16 cellular contexts compared by ENCODE assay signal in the genomic region with DNA sequence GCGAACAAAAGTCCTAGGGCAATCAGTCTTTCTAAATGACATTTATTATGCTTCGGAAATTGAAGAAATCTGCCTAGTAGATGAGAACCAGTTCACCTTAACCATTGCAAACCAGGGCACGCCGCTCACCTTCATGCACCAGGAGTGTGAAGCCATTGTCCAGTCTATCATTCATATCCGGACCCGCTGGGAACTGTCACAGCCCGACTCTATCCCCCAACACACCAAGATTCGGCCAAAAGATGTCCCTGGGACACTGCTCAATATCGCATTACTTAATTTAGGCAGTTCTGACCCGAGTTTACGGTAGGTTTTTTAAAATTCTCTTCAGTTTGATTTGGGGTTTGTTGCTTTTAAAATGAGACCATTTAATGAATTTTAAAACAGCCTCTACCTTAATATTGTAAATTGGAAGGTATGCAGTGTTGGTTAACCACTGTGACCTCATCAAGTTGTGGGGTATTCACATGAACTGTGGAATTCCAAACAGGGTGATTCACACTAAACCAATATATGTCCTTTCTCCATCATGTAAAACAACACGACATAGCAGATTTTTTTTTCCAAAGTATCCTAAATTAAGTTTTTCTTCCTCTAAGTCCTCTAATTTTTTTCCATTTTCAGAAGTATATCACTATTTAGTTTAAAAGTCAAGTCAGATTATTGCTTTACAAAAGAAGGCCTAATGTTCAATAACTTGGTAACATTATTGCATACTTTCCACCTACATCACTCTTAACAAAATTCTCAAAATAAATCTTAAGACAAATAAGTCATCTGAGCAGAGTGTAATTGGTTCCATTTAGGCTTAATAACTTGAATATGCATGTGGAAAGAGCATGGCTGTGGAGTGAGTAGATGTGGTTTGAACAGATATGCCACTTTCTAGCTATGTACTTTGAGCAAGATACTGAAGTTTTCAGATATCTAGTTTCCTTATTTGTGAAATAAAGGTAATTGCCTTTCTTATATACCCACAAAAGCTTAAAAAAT. TPM values are rescaled to one million over a fixed set of nuclear protein-coding genes. Genes with fewer than 3 reads are reported as not detected.
DNase-seq lines count a peak whose midpoint lies in the region; ATAC-seq, FAIRE-seq and TF ChIP-seq lines count a peak whose summit lies in the region.
"Had no signal": no experiment of that assay in that cellular context is flagged by ENCODE, and none has a peak within 500 bp of the region (broad histone marks: within the 10 kb centered on the region; RNA-seq: fewer than 3 reads in every experiment).

No MANE protein-coding gene starts in this region.

- no peak overlapping the region for H3K9ac ChIP-seq in H1 (replicated peaks in 1 of 4; ENCODE audit: extremely low read depth in 1 of 4, low read depth in 3 of 4, low read length in 3 of 4)

- POLR2A ChIA-PET in Panc1 (lab: Charles Lee), result no interaction called here
- POLR2A ChIA-PET in H1 (lab: Charles Lee; ENCODE audit: partially characterized antibody), result no interaction called here

- intact Hi-C loops in Panc1 (cut with micrococcal nuclease; ENCODE audit: unreplicated experiment) (no loop called here), ascending aorta (cut with DNase I) (no loop called here)

- no peak for TF ChIP-seq RAD21 in H1 (IDR thresholded peaks at IDR 0.05 in 1 of 2, conservative IDR thresholded peaks at IDR 0.05 in 1 of 2; ENCODE audit: low read depth in 2 of 2, low read length in 2 of 2)

- H3K23me2 ChIP-seq in H1 (ENCODE audit: low read depth, low read length), result no peaks in the 10 kb centered on the region

- TF ChIP-seq CTCF in Panc1 (IDR thresholded peaks at IDR 0.05), result no peak
- TF ChIP-seq CTCF in H1 (IDR thresholded peaks at IDR 0.05; ENCODE audit: control extremely low read depth in 1 of 3, insufficient read depth in 1 of 3, low read depth in 1 of 3, low read length in 3 of 3), result no peak
- no peak for TF ChIP-seq CTCF in osteoblast (IDR thresholded peaks at IDR 0.05; ENCODE audit: extremely low read depth, low read depth, low read length)
- TF ChIP-seq CTCF in ascending aorta (IDR thresholded peaks at IDR 0.05), result no peak

- peak overlapping the region; percentile 57; the same call in 1 of the 2 replicates for H4K8ac ChIP-seq in H1 (ENCODE audit: extremely low read depth, insufficient read depth, low read length)

- no peak overlapping the region for H2BK120ac ChIP-seq in H1 (replicated peaks; ENCODE audit: low read depth, low read length)

- H4K20me1 ChIP-seq in H1 (replicated peaks in 1 of 2; ENCODE audit: control insufficient read depth in 1 of 2, insufficient read depth in 2 of 2, low read length in 2 of 2) (no peaks in the 10 kb centered on the region), osteoblast (ENCODE audit: insufficient read depth, low read length) (no peaks in the 10 kb centered on the region)

- no peak overlapping the region for H2AK5ac ChIP-seq in H1 (ENCODE audit: low read depth, low read length)

- no peaks in the 10 kb centered on the region for H3K4me1 ChIP-seq in Panc1 (ENCODE audit: control insufficient read depth, insufficient read depth, low read length)
- H3K4me1 ChIP-seq in H1 (replicated peaks in 1 of 4; ENCODE audit: control insufficient read depth in 3 of 4, insufficient read depth in 4 of 4, low read length in 3 of 4), result no peaks in the 10 kb centered on the region
- peaks cover 23% of the 10 kb centered on the region for H3K4me1 ChIP-seq in osteoblast (ENCODE audit: insufficient read depth, low read length)
- no peaks in the 10 kb centered on the region for H3K4me1 ChIP-seq in ascending aorta
- H3K4me1 ChIP-seq: transverse colon had no signal

- no peaks in the 10 kb centered on the region for H3K27me3 ChIP-seq in Panc1 (ENCODE audit: control insufficient read depth, insufficient read depth, low read length)
- H3K27me3 ChIP-seq in H1 (replicated peaks in 1 of 4; ENCODE audit: control insufficient read depth in 3 of 4, extremely low read depth in 1 of 4, insufficient read depth in 3 of 4, low read length in 3 of 4), result no peaks in the 10 kb centered on the region
- no peaks in the 10 kb centered on the region for H3K27me3 ChIP-seq in osteoblast (ENCODE audit: insufficient read depth, low read length)
- H3K27me3 ChIP-seq in ascending aorta, result no peaks in the 10 kb centered on the region
- H3K27me3 ChIP-seq: neutrophil, transverse colon had no signal

- no peak overlapping the region for H3K14ac ChIP-seq in H1 (ENCODE audit: insufficient read length)

- H2BK5ac ChIP-seq in H1 (ENCODE audit: low read depth, low read length), result no peak overlapping the region

- H2BK12ac ChIP-seq in H1 (ENCODE audit: low read depth, low read length), result no peak overlapping the region

- H3K4me3 ChIP-seq in Panc1 (ENCODE audit: low read depth in 2 of 2, low read length in 2 of 2) (no peak overlapping the region), H1 (ENCODE audit: extremely low read depth in 1 of 4, insufficient read depth in 2 of 4, low read depth in 3 of 4, low read length in 4 of 4) (no peak overlapping the region), osteoblast (ENCODE audit: insufficient read depth, low read length) (no peak overlapping the region), ascending aorta (no peak overlapping the region)
- H3K4me3 ChIP-seq: transverse colon had no signal

- no peak for TF ChIP-seq EP300 in H1 (IDR thresholded peaks at IDR 0.05; ENCODE audit: borderline replicate concordance in 1 of 2, low read depth in 2 of 2, low read length in 2 of 2)

- H2AFZ ChIP-seq in H1 (ENCODE audit: low read length), result no peak overlapping the region
- H2AFZ ChIP-seq in osteoblast (ENCODE audit: low read length), result no peak overlapping the region

- no peak for TF ChIP-seq POLR2A in H1 (IDR thresholded peaks at IDR 0.05; ENCODE audit: control extremely low read depth in 1 of 2, low read depth in 2 of 2, low read length in 2 of 2)

- no peak overlapping the region for H3K27ac ChIP-seq in Panc1 (ENCODE audit: low read length)
- no peak overlapping the region for H3K27ac ChIP-seq in H1 (ENCODE audit: low read depth, low read length)
- H3K27ac ChIP-seq in osteoblast (ENCODE audit: low read depth, low read length), result peak overlapping the region; percentile 78
- H3K27ac ChIP-seq in ascending aorta, result no peak overlapping the region
- H3K27ac ChIP-seq: transverse colon had no signal

- peak; percentile 91 for DNase-seq in EL
- no peak for DNase-seq in Panc1 (ENCODE audit: low read depth, low spot score)
- no peak for DNase-seq in H1 (ENCODE audit: low read depth in 1 of 2, low spot score in 2 of 2)
- DNase-seq in osteoblast (ENCODE audit: insufficient read length, low spot score, missing footprints), result peak; percentile 26
- DNase-seq in iPS-NIHi11 (ENCODE audit: low spot score), result no peak
- DNase-seq in ascending aorta (ENCODE audit: low spot score in 2 of 2), result no peak
- DNase-seq: activated effector memory CD4-positive, alpha-beta T cell treated with Interleukin-2 at 50 U/mL for 16 hours; DMS79; effector CD4-positive, alpha-beta T cell; MV-4-11; transverse colon had no signal

- no peak overlapping the region for H2BK15ac ChIP-seq in H1 (ENCODE audit: low read length)

- H3K4me2 ChIP-seq in H1 (ENCODE audit: insufficient read depth in 1 of 2, low read depth in 2 of 2, low read length in 2 of 2) (no peak overlapping the region), osteoblast (ENCODE audit: insufficient read depth, low read length) (peak overlapping the region; percentile 71)

- H3K79me1 ChIP-seq in H1 (ENCODE audit: low read depth, low read length), result no peaks in the 10 kb centered on the region

- H3K79me2 ChIP-seq in H1 (ENCODE audit: control insufficient read depth in 1 of 2, insufficient read depth in 2 of 2, low read length in 2 of 2) (no peaks in the 10 kb centered on the region), osteoblast (ENCODE audit: insufficient read depth, low read length) (no peaks in the 10 kb centered on the region)

- BruUV-seq in Panc1 (replicated peaks; lab: Mats Ljungman, UMichigan), result no TSS peak

- H3K4ac ChIP-seq in H1 (replicated peaks; ENCODE audit: insufficient read length, low read depth, low read length), result no peak overlapping the region

- FAIRE-seq in H1 (lab: Jason Lieb, UNC), result no peak
- FAIRE-seq: islet of Langerhans, TTC549 had no signal

- H4K91ac ChIP-seq in H1 (replicated peaks; ENCODE audit: insufficient read length, low read length), result no peak overlapping the region

- ATAC-seq in Panc1, result 0 out of 2 replicates have a peak, but pooled peaks have one; percentile 63
- no peak for ATAC-seq in GM19463 (IDR thresholded peaks at IDR 0.05; ENCODE audit: unreplicated experiment)
- ATAC-seq in HG03342 (IDR thresholded peaks at IDR 0.05; ENCODE audit: unreplicated experiment), result no peak

- in situ Hi-C loops in Panc1 (cut with HindIII; ENCODE audit: low pct_unique_long_range_greater_than_20kb, low sequenced_read_pairs), result no loop called here

- H3K9me3 ChIP-seq in Panc1 (ENCODE audit: control insufficient read depth, insufficient read depth, low read depth, low read length) (no peaks in the 10 kb centered on the region), H1 (ENCODE audit: insufficient read depth in 2 of 2, low read depth in 1 of 2, low read length in 1 of 2) (no peaks in the 10 kb centered on the region), osteoblast (ENCODE audit: low read depth, low read length) (no peaks in the 10 kb centered on the region), ascending aorta (no peaks in the 10 kb centered on the region)
- H3K9me3 ChIP-seq: neutrophil, transverse colon had no signal

- CTCF ChIA-PET in Panc1 (lab: Charles Lee) (no interaction called here), H1 (lab: Charles Lee; ENCODE audit: partially characterized antibody) (interaction anchor here (0.9 kb wide), 1 partner anchor 61 kb away, joined by 4 read pairs; no protein-coding TSS in a partner anchor)

- H3K36me3 ChIP-seq in Panc1 (ENCODE audit: control insufficient read depth, insufficient read depth, low read length) (peaks cover 11% of the 10 kb centered on the region), H1 (ENCODE audit: control insufficient read depth in 2 of 4, insufficient read depth in 4 of 4, low read length in 3 of 4) (peaks cover 2 to 10% (median 3%) of the 10 kb centered on the region in 4 experiments; a peak in 4 of 8 replicates), osteoblast (ENCODE audit: insufficient read depth, low read length) (peaks cover 8% of the 10 kb centered on the region), ascending aorta (peaks cover 15 to 24% of the 10 kb centered on the region in 2 donors)
- H3K36me3 ChIP-seq: neutrophil had no signal

- no peak overlapping the region for H3K18ac ChIP-seq in H1 (ENCODE audit: extremely low read depth, low read length)

- no peak overlapping the region for H2BK20ac ChIP-seq in H1 (ENCODE audit: low read length)

- no peak overlapping the region for H4K5ac ChIP-seq in H1 (ENCODE audit: insufficient read length, low read depth, low read length)

- WGBS in H1 (ENCODE audit: extremely low coverage in 1 of 2, insufficient coverage in 1 of 2, insufficient read length in 1 of 2, insufficient replicate concordance in 2 of 2, low coverage in 1 of 2, low lambda C conversion rate in 2 of 2, missing lambda C conversion rate in 1 of 2), 2 experiments, result 88% methylated on average over 12 of the region's 12 CpGs; no CpG with 5 or more reads in 1 of the 2 experiments

- no peak overlapping the region for H3K56ac ChIP-seq in H1 (replicated peaks; ENCODE audit: insufficient read length, low read depth, low read length)

- H3K23ac ChIP-seq in H1 (ENCODE audit: insufficient read length), result no peak overlapping the region

RNA-seq across cellular contexts. Expression of a gene that starts 6.4 kb away (rescaled TPM):
- total RNA-seq in Panc1 (2021; ENCODE audit: unreplicated experiment) (not detected), osteoblast (191 and 244 TPM in 2 replicates), ascending aorta (7.5 TPM)
- polyA plus RNA-seq in Panc1 (2012; ENCODE audit: insufficient read length), result not detected
- total RNA-seq in H1 (2021; fragmentation: NEBNext Ultra II Directional; extraction: Animal tissue kit (Norgen Biotek cat#: 25700)), result not detected in 2 replicates
- polyA plus RNA-seq in H1 (2011; rRNA removed), result not detected in 2 replicates
- polyA plus RNA-seq in H1 (2011; cell fraction: cytosol; rRNA removed), result not detected
- polyA plus RNA-seq in H1 (2011; cell fraction: nucleus; rRNA removed), result not detected
- not detected in 4 replicates for polyA plus RNA-seq in H1 (2012, experiment 1 of 2)
- polyA plus RNA-seq in H1 (2012, experiment 2 of 2), result not detected
- not detected for polyA plus RNA-seq in H1 (2013, experiment 1 of 2)
- polyA plus RNA-seq in H1 (2013, experiment 2 of 2), result not detected
- polyA minus RNA-seq in H1 (2011; rRNA and poly(A)+ RNA removed), result not detected in 2 replicates
- polyA minus RNA-seq in H1 (2011; cell fraction: cytosol; rRNA and poly(A)+ RNA removed), result not detected
- not detected for polyA minus RNA-seq in H1 (2011; cell fraction: nucleus; rRNA and poly(A)+ RNA removed)

RNA-seq across cellular contexts. Expression of a gene that starts 14.0 kb away (rescaled TPM):
- total RNA-seq in Panc1 (2021; ENCODE audit: unreplicated experiment) (0.08 TPM), osteoblast (4.0 and 6.2 TPM in 2 replicates), ascending aorta (0.85 TPM)
- polyA plus RNA-seq in Panc1 (2012; ENCODE audit: insufficient read length), result not detected
- not detected in 2 replicates for total RNA-seq in H1 (2021; fragmentation: NEBNext Ultra II Directional; extraction: Animal tissue kit (Norgen Biotek cat#: 25700))
- not detected in 2 replicates for polyA plus RNA-seq in H1 (2011; rRNA removed)
- not detected for polyA plus RNA-seq in H1 (2011; cell fraction: cytosol; rRNA removed)
- polyA plus RNA-seq in H1 (2011; cell fraction: nucleus; rRNA removed), result not detected
- 0.10 TPM in 1 of 4 replicates, not detected in the others for polyA plus RNA-seq in H1 (2012, experiment 1 of 2)
- polyA plus RNA-seq in H1 (2012, experiment 2 of 2), result not detected
- not detected for polyA plus RNA-seq in H1 (2013, experiment 1 of 2)
- polyA plus RNA-seq in H1 (2013, experiment 2 of 2), result not detected
- not detected in 2 replicates for polyA minus RNA-seq in H1 (2011; rRNA and poly(A)+ RNA removed)
- not detected for polyA minus RNA-seq in H1 (2011; cell fraction: cytosol; rRNA and poly(A)+ RNA removed)
- polyA minus RNA-seq in H1 (2011; cell fraction: nucleus; rRNA and poly(A)+ RNA removed), result not detected

RNA-seq across cellular contexts. Expression of a gene that starts 30.8 kb away (rescaled TPM):
- total RNA-seq in Panc1 (2021; ENCODE audit: unreplicated experiment), result not detected
- not detected for polyA plus RNA-seq in Panc1 (2012; ENCODE audit: insufficient read length)
- total RNA-seq in H1 (2021; fragmentation: NEBNext Ultra II Directional; extraction: Animal tissue kit (Norgen Biotek cat#: 25700)), result not detected in 2 replicates
- polyA plus RNA-seq in H1 (2011; rRNA removed), result not detected in 2 replicates
- not detected for polyA plus RNA-seq in H1 (2011; cell fraction: cytosol; rRNA removed)
- not detected for polyA plus RNA-seq in H1 (2011; cell fraction: nucleus; rRNA removed)
- polyA plus RNA-seq in H1 (2012, experiment 1 of 2), result 0.18 TPM in 1 of 4 replicates, not detected in the others
- not detected for polyA plus RNA-seq in H1 (2012, experiment 2 of 2)
- not detected for polyA plus RNA-seq in H1 (2013, experiment 1 of 2)
- polyA plus RNA-seq in H1 (2013, experiment 2 of 2), result 0.09 TPM
- not detected in 2 replicates for polyA minus RNA-seq in H1 (2011; rRNA and poly(A)+ RNA removed)
- not detected for polyA minus RNA-seq in H1 (2011; cell fraction: cytosol; rRNA and poly(A)+ RNA removed)
- not detected for polyA minus RNA-seq in H1 (2011; cell fraction: nucleus; rRNA and poly(A)+ RNA removed)
- 0.72 and 0.88 TPM in 2 replicates for total RNA-seq in osteoblast
- total RNA-seq in ascending aorta, result not detected
- total RNA-seq: transverse colon had no signal

Comparison
In these comparisons a context has a peak if more than half of its experiments do, and no peak if none do; other contexts are left out.
1. DNase-seq: peak in EL (single experiment) and osteoblast (single experiment); none in Panc1 (single experiment), H1 (0 of 2), iPS-NIHi11 (single experiment) and ascending aorta (0 of 2).
2. RNA of a gene that starts 6.4 kb away (total RNA-seq): 191 to 244 TPM in osteoblast; 7.5 TPM in ascending aorta (single experiment), not detected in Panc1 (single experiment) and not detected in H1; every median in the first group is over 10 times any median in the second.